14 cellular contexts compared by ENCODE assay signal in genomic region chr3:172538368-172539264, GRCh38. TPM values are rescaled to one million over a fixed set of nuclear protein-coding genes. Genes with fewer than 3 reads are reported as not detected.
A peak's percentile ranks its signal among the peaks of the same experiment; 100 is the strongest.
DNase-seq lines count a peak whose midpoint lies in the region; ATAC-seq and TF ChIP-seq lines count a peak whose summit lies in the region.
"Had no signal": no experiment of that assay in that cellular context is flagged by ENCODE, and none has a peak within 500 bp of the region (broad histone marks: within the 10 kb centered on the region; RNA-seq: fewer than 3 reads in every experiment).

No MANE protein-coding gene starts in this region.

- H3K27ac ChIP-seq in neutrophil: peak overlapping the region; percentile 6
- H3K27ac ChIP-seq: esophagus muscularis mucosa, psoas muscle, SJCRH30, thoracic aorta had no signal

- CTCF ChIA-PET in activated CD8-positive, alpha-beta T cell treated with anti-CD3 and anti-CD28 coated beads, Interleukin-2, amount 10 ng/mL, durations not matched to agents 7 days and 5 days (lab: Charles Lee): interaction anchor here (1.1 to 2.0 kb wide), 5 partner anchors 8 to 77 kb away, joined by 3 to 13 read pairs (median 3); no protein-coding TSS in a partner anchor
- CTCF ChIA-PET in activated CD8-positive, alpha-beta T cell treated with anti-CD3 and anti-CD28 coated beads for 36 hours (lab: Charles Lee): interaction anchor here (1.3 to 1.8 kb wide), 2 partner anchors 8 to 57 kb away, joined by 9 to 10 read pairs; no protein-coding TSS in a partner anchor

- H3K9me3 Mint-ChIP-seq in activated CD8-positive, alpha-beta T cell treated with anti-CD3 and anti-CD28 coated beads, Interleukin-2, amount 10 ng/mL, durations not matched to agents 7 days and 5 days (ENCODE audit: insufficient read depth): peaks cover 5% of the 10 kb centered on the region
- H3K9me3 Mint-ChIP-seq in activated CD8-positive, alpha-beta T cell treated with anti-CD3 and anti-CD28 coated beads for 36 hours: peaks cover 3% of the 10 kb centered on the region
- H3K9me3 Mint-ChIP-seq in dendritic cell treated with granulocyte-macrophage colony-stimulating factor and Interleukin-4, amounts not matched to agents 40 ng/mL and 50 ng/mL, for 4 days: no peaks in the 10 kb centered on the region

- POLR2A ChIA-PET in activated CD8-positive, alpha-beta T cell treated with anti-CD3 and anti-CD28 coated beads, Interleukin-2, amount 10 ng/mL, durations not matched to agents 7 days and 5 days (lab: Charles Lee): interaction anchor here (1.3 to 4.8 kb wide), 2 partner anchors 8 to 16 kb away, joined by 3 to 28 read pairs; partner anchors contain the start of gene TNFSF10
- POLR2A ChIA-PET in activated CD8-positive, alpha-beta T cell treated with anti-CD3 and anti-CD28 coated beads for 36 hours (lab: Charles Lee): no interaction called here

- no peak for TF ChIP-seq CTCF in activated CD8-positive, alpha-beta T cell treated with anti-CD3 and anti-CD28 coated beads for 36 hours (IDR thresholded peaks at IDR 0.05)
- no peak for TF ChIP-seq CTCF in neutrophil (IDR thresholded peaks at IDR 0.05)

- no peak overlapping the region for H3K4me3 Mint-ChIP-seq in activated CD8-positive, alpha-beta T cell treated with anti-CD3 and anti-CD28 coated beads, Interleukin-2, amount 10 ng/mL, durations not matched to agents 7 days and 5 days
- no peak overlapping the region for H3K4me3 Mint-ChIP-seq in activated CD8-positive, alpha-beta T cell treated with anti-CD3 and anti-CD28 coated beads for 36 hours
- H3K4me3 Mint-ChIP-seq in dendritic cell treated with granulocyte-macrophage colony-stimulating factor and Interleukin-4, amounts not matched to agents 40 ng/mL and 50 ng/mL, for 4 days: no peak overlapping the region

- intact Hi-C loops in activated CD8-positive, alpha-beta T cell treated with anti-CD3 and anti-CD28 coated beads for 36 hours (cut with micrococcal nuclease): no loop called here
- intact Hi-C loops in dendritic cell treated with granulocyte-macrophage colony-stimulating factor and Interleukin-4, amounts not matched to agents 40 ng/mL and 50 ng/mL, for 4 days (cut with micrococcal nuclease): no loop called here

- H3K36me3 Mint-ChIP-seq in activated CD8-positive, alpha-beta T cell treated with anti-CD3 and anti-CD28 coated beads, Interleukin-2, amount 10 ng/mL, durations not matched to agents 7 days and 5 days (ENCODE audit: low read depth): peaks cover 34% of the 10 kb centered on the region
- no peaks in the 10 kb centered on the region for H3K36me3 Mint-ChIP-seq in activated CD8-positive, alpha-beta T cell treated with anti-CD3 and anti-CD28 coated beads for 36 hours (ENCODE audit: low read depth)
- no peaks in the 10 kb centered on the region for H3K36me3 Mint-ChIP-seq in dendritic cell treated with granulocyte-macrophage colony-stimulating factor and Interleukin-4, amounts not matched to agents 40 ng/mL and 50 ng/mL, for 4 days (ENCODE audit: low read depth)

- peaks cover 31 to 35% of the 10 kb centered on the region in 2 experiments for H3K4me1 ChIP-seq in neutrophil (ENCODE audit: control insufficient read depth in 1 of 2, insufficient read depth in 1 of 2, low read depth in 1 of 2, low read length in 1 of 2)
- H3K4me1 ChIP-seq: psoas muscle, SJCRH30 had no signal

- DNase-seq in activated CD8-positive, alpha-beta T cell treated with anti-CD3 and anti-CD28 coated beads, Interleukin-2, amount 10 ng/mL, durations not matched to agents 7 days and 5 days: no peak
- no peak for DNase-seq in activated CD8-positive, alpha-beta T cell treated with anti-CD3 and anti-CD28 coated beads for 36 hours
- DNase-seq in GF-D8 (lab: John Stamatoyannopoulos, UW) (peak; percentile 31), A172 (ENCODE audit: low spot score) (no peak), 8988T (no peak)
- no peak for DNase-seq in stimulated activated CD4-positive, alpha-beta T cell treated with anti-CD3 and anti-CD28 coated beads, Interleukin-4, amount 100 ng/mL, for 4 hours
- DNase-seq: GDM1, kidney glomerular epithelial cell, psoas muscle, SJCRH30 had no signal

- no peaks in the 10 kb centered on the region for H3K27me3 ChIP-seq in neutrophil
- H3K27me3 ChIP-seq: esophagus muscularis mucosa, SJCRH30 had no signal

- H3K4me3 ChIP-seq in neutrophil (ENCODE audit: low read depth in 1 of 2, low read length in 1 of 2): no peak overlapping the region
- H3K4me3 ChIP-seq: esophagus muscularis mucosa, psoas muscle, SJCRH30, thoracic aorta had no signal

- peak overlapping the region; percentile 96 for H3K27ac Mint-ChIP-seq in activated CD8-positive, alpha-beta T cell treated with anti-CD3 and anti-CD28 coated beads, Interleukin-2, amount 10 ng/mL, durations not matched to agents 7 days and 5 days
- H3K27ac Mint-ChIP-seq in activated CD8-positive, alpha-beta T cell treated with anti-CD3 and anti-CD28 coated beads for 36 hours: no peak overlapping the region
- peak overlapping the region; percentile 41 for H3K27ac Mint-ChIP-seq in dendritic cell treated with granulocyte-macrophage colony-stimulating factor and Interleukin-4, amounts not matched to agents 40 ng/mL and 50 ng/mL, for 4 days

- H3K36me3 ChIP-seq in neutrophil: no peaks in the 10 kb centered on the region
- H3K36me3 ChIP-seq: esophagus muscularis mucosa, SJCRH30, thoracic aorta had no signal

- no peaks in the 10 kb centered on the region for H3K9me3 ChIP-seq in neutrophil
- H3K9me3 ChIP-seq: esophagus muscularis mucosa, psoas muscle, SJCRH30, thoracic aorta had no signal

- ATAC-seq in activated CD8-positive, alpha-beta T cell treated with anti-CD3 and anti-CD28 coated beads, Interleukin-2, amount 10 ng/mL, durations not matched to agents 7 days and 5 days: no peak
- ATAC-seq in activated CD8-positive, alpha-beta T cell treated with anti-CD3 and anti-CD28 coated beads for 36 hours: no peak
- ATAC-seq: psoas muscle had no signal

- no peaks in the 10 kb centered on the region for H3K27me3 Mint-ChIP-seq in activated CD8-positive, alpha-beta T cell treated with anti-CD3 and anti-CD28 coated beads, Interleukin-2, amount 10 ng/mL, durations not matched to agents 7 days and 5 days (ENCODE audit: low read depth)
- no peaks in the 10 kb centered on the region for H3K27me3 Mint-ChIP-seq in activated CD8-positive, alpha-beta T cell treated with anti-CD3 and anti-CD28 coated beads for 36 hours
- H3K27me3 Mint-ChIP-seq in dendritic cell treated with granulocyte-macrophage colony-stimulating factor and Interleukin-4, amounts not matched to agents 40 ng/mL and 50 ng/mL, for 4 days: peaks cover 4% of the 10 kb centered on the region

- H3K4me1 Mint-ChIP-seq in activated CD8-positive, alpha-beta T cell treated with anti-CD3 and anti-CD28 coated beads, Interleukin-2, amount 10 ng/mL, durations not matched to agents 7 days and 5 days (ENCODE audit: low read depth): peaks cover 63% of the 10 kb centered on the region
- peaks cover 22% of the 10 kb centered on the region for H3K4me1 Mint-ChIP-seq in activated CD8-positive, alpha-beta T cell treated with anti-CD3 and anti-CD28 coated beads for 36 hours (ENCODE audit: low read depth)
- peaks cover 25% of the 10 kb centered on the region for H3K4me1 Mint-ChIP-seq in dendritic cell treated with granulocyte-macrophage colony-stimulating factor and Interleukin-4, amounts not matched to agents 40 ng/mL and 50 ng/mL, for 4 days (ENCODE audit: low read depth)

RNA-seq across cellular contexts. Expression of gene TNFSF10, which starts 15.4 kb away (rescaled TPM):
- total RNA-seq in activated CD8-positive, alpha-beta T cell treated with anti-CD3 and anti-CD28 coated beads, Interleukin-2, amount 10 ng/mL, durations not matched to agents 7 days and 5 days: 100 to 1,000 TPM; 106 to 108 TPM
- 10 to 100 TPM; 21.5 to 23.6 TPM for total RNA-seq in activated CD8-positive, alpha-beta T cell treated with anti-CD3 and anti-CD28 coated beads for 36 hours
- 0.46 and 0.79 TPM in 2 replicates for total RNA-seq in A172 (2014; rRNA removed; shearing (Covaris generic))
- total RNA-seq: SJCRH30 had no signal

Comparison
In these comparisons a context has a peak if more than half of its experiments do, and no peak if none do; other contexts are left out.
1. RNA of gene TNFSF10, which starts 15.4 kb away (total RNA-seq): 106 to 108 TPM in activated CD8-positive, alpha-beta T cell treated with anti-CD3 and anti-CD28 coated beads, Interleukin-2, amount 10 ng/mL, durations not matched to agents 7 days and 5 days and 21.5 to 23.6 TPM in activated CD8-positive, alpha-beta T cell treated with anti-CD3 and anti-CD28 coated beads for 36 hours; 0.46 to 0.79 TPM in A172; every median in the first group is over 10 times any median in the second.